Comparison of ENCODE assay signal across 26 cellular contexts in genomic region chr2:159912580-159912979, GRCh38. TPM values are rescaled to one million over a fixed set of nuclear protein-coding genes. Genes with fewer than 3 reads are reported as not detected.
DNase-seq lines count a peak whose midpoint lies in the region; ATAC-seq and TF ChIP-seq lines count a peak whose summit lies in the region.
"Had no signal": no experiment of that assay in that cellular context is flagged by ENCODE, and none has a peak within 500 bp of the region (broad histone marks: within the 10 kb centered on the region; RNA-seq: fewer than 3 reads in every experiment).

No MANE protein-coding gene starts in this region.

- H4K8ac ChIP-seq in neuronal stem cell (ENCODE audit: low read depth, low read length) = no peak overlapping the region

- no peak overlapping the region for H2AK5ac ChIP-seq in neuronal stem cell (ENCODE audit: low read depth, low read length)

- H3K36me3 ChIP-seq in neuronal stem cell (replicated peaks in 1 of 2; ENCODE audit: control insufficient read depth in 2 of 2, insufficient read depth in 2 of 2, low read length in 2 of 2) = no peaks in the 10 kb centered on the region
- H3K36me3 ChIP-seq: BLaER1, Peyer's patch, SJCRH30 had no signal

- H3K9ac ChIP-seq in neuronal stem cell (ENCODE audit: low read depth, low read length, poor library complexity) = no peak overlapping the region
- H3K9ac ChIP-seq: BLaER1, GM23248 had no signal

- H3K4me3 ChIP-seq in neuronal stem cell (ENCODE audit: low read length in 2 of 2) = no peak overlapping the region
- H3K4me3 ChIP-seq: BLaER1, GM23248, Peyer's patch, SJCRH30 had no signal

- H3K23ac ChIP-seq in neuronal stem cell (ENCODE audit: low read depth, low read length, poor library complexity) = no peak overlapping the region

- no peak overlapping the region for H4K91ac ChIP-seq in neuronal stem cell (ENCODE audit: low read depth, low read length, poor library complexity)

- H3K79me1 ChIP-seq in neuronal stem cell (ENCODE audit: low read depth, low read length) = no peaks in the 10 kb centered on the region

- POLR2A ChIA-PET in WTC11 (lab: Charles Lee) = no interaction called here

- H3K4me2 ChIP-seq in neuronal stem cell (ENCODE audit: insufficient read depth, low read length, poor library complexity, severe bottlenecking) = no peak overlapping the region
- H3K4me2 ChIP-seq: BLaER1 had no signal

- H2BK5ac ChIP-seq in neuronal stem cell (ENCODE audit: low read length) = no peak overlapping the region

- H3K18ac ChIP-seq in neuronal stem cell (ENCODE audit: low read length) = no peak overlapping the region

- H3K36me3 Mint-ChIP-seq in WTC11 = no peaks in the 10 kb centered on the region
- H3K36me3 Mint-ChIP-seq: T-cell had no signal

- H3K27me3 ChIP-seq in neuronal stem cell (ENCODE audit: control insufficient read depth in 3 of 3, insufficient read depth in 3 of 3, low read depth in 1 of 3, low read length in 3 of 3) = no peaks in the 10 kb centered on the region
- H3K27me3 ChIP-seq: BLaER1, Peyer's patch, SJCRH30 had no signal

- DNase-seq in renal cortical epithelial cell (ENCODE audit: low read depth) = peak; percentile 15
- no peak for DNase-seq in NCI-H2196 (lab: John Stamatoyannopoulos, UW; ENCODE audit: unreplicated experiment)
- no peak for DNase-seq in dedifferentiated amniotic fluid mesenchymal stem cell (ENCODE audit: extremely low spot score)
- no peak for DNase-seq in WTC11 (ENCODE audit: low spot score)
- DNase-seq in neuronal stem cell (ENCODE audit: low spot score) = no peak
- DNase-seq: Caco-2; CD4-positive, alpha-beta memory T cell; DMS 273 treated with DMSO at 0.1 percent for 48 hours; DMS79 treated with DMSO at 0.1 percent for 48 hours; GM23248; H9; NCI-H1105; NCI-H146; NCI-H2081; NCI-H2171; NCI-H524 treated with DMSO at 0.1 percent for 48 hours; NCI-H82; Peyer's patch; SJCRH30; T-cell had no signal

- CTCF ChIA-PET in WTC11 (lab: Charles Lee) = no interaction called here

- no peak overlapping the region for H3K27ac Mint-ChIP-seq in WTC11
- H3K27ac Mint-ChIP-seq: CD4-positive, alpha-beta memory T cell; H9; IgD-negative memory B cell; T-cell had no signal

- H2BK120ac ChIP-seq in neuronal stem cell (ENCODE audit: low read depth, low read length) = no peak overlapping the region

- H2BK12ac ChIP-seq in neuronal stem cell (ENCODE audit: low read length) = no peak overlapping the region

- no peak overlapping the region for H2AFZ ChIP-seq in neuronal stem cell (ENCODE audit: low read length)
- H2AFZ ChIP-seq: GM23248 had no signal

- H3K9me3 ChIP-seq in neuronal stem cell (replicated peaks in 1 of 2; ENCODE audit: control insufficient read depth in 2 of 2, insufficient read depth in 1 of 2, low read depth in 1 of 2, low read length in 2 of 2) = no peaks in the 10 kb centered on the region
- H3K9me3 ChIP-seq: BLaER1, Caco-2, Peyer's patch, SJCRH30 had no signal

- no peak overlapping the region for H3K4me3 Mint-ChIP-seq in WTC11
- H3K4me3 Mint-ChIP-seq: CD4-positive, alpha-beta memory T cell; H9; IgD-negative memory B cell; T-cell had no signal

- H3K9me3 Mint-ChIP-seq in WTC11 = no peaks in the 10 kb centered on the region
- H3K9me3 Mint-ChIP-seq: CD4-positive, alpha-beta memory T cell; H9; IgD-negative memory B cell; T-cell had no signal

- H3K4ac ChIP-seq in neuronal stem cell (ENCODE audit: low read length) = no peak overlapping the region

- TF ChIP-seq CTCF in WTC11 (IDR thresholded peaks at IDR 0.05) = no peak

- H3K27me3 Mint-ChIP-seq in WTC11 (ENCODE audit: low read depth) = peaks cover 7% of the 10 kb centered on the region

- no peaks in the 10 kb centered on the region for H3K4me1 Mint-ChIP-seq in WTC11
- H3K4me1 Mint-ChIP-seq: CD4-positive, alpha-beta memory T cell; H9; T-cell had no signal

- WGBS in neuronal stem cell (ENCODE audit: extremely low coverage in 2 of 2, insufficient read length in 2 of 2, insufficient replicate concordance in 1 of 2), 2 donors = no CpG with 5 or more reads among the region's 4 CpGs

- no peak overlapping the region for H3K27ac ChIP-seq in neuronal stem cell (replicated peaks; ENCODE audit: low read length)
- H3K27ac ChIP-seq: BLaER1, GM23248, Peyer's patch, SJCRH30 had no signal

- no peak overlapping the region for H3K14ac ChIP-seq in neuronal stem cell (ENCODE audit: low read length)

- H2BK15ac ChIP-seq in neuronal stem cell (ENCODE audit: low read length) = no peak overlapping the region

- H3K4me1 ChIP-seq in neuronal stem cell (ENCODE audit: control insufficient read depth in 2 of 2, insufficient read depth in 1 of 2, low read depth in 1 of 2, low read length in 2 of 2) = no peaks in the 10 kb centered on the region
- H3K4me1 ChIP-seq: BLaER1, Peyer's patch, SJCRH30 had no signal

- ATAC-seq in GM19043 (IDR thresholded peaks at IDR 0.05; ENCODE audit: low read depth, unreplicated experiment) (peak; percentile 49), HG02678 (IDR thresholded peaks at IDR 0.05; ENCODE audit: unreplicated experiment) (peak; percentile 75), HG03432 (IDR thresholded peaks at IDR 0.05; ENCODE audit: unreplicated experiment) (peak; percentile 51), WTC11 (no peak)
- ATAC-seq: T-cell had no signal

TF ChIP-seq in WTC11, 78 proteins besides CTCF, POLR2A, EP300 and RAD21 (continues in another document):
- TF ChIP-seq, protein P1, sequence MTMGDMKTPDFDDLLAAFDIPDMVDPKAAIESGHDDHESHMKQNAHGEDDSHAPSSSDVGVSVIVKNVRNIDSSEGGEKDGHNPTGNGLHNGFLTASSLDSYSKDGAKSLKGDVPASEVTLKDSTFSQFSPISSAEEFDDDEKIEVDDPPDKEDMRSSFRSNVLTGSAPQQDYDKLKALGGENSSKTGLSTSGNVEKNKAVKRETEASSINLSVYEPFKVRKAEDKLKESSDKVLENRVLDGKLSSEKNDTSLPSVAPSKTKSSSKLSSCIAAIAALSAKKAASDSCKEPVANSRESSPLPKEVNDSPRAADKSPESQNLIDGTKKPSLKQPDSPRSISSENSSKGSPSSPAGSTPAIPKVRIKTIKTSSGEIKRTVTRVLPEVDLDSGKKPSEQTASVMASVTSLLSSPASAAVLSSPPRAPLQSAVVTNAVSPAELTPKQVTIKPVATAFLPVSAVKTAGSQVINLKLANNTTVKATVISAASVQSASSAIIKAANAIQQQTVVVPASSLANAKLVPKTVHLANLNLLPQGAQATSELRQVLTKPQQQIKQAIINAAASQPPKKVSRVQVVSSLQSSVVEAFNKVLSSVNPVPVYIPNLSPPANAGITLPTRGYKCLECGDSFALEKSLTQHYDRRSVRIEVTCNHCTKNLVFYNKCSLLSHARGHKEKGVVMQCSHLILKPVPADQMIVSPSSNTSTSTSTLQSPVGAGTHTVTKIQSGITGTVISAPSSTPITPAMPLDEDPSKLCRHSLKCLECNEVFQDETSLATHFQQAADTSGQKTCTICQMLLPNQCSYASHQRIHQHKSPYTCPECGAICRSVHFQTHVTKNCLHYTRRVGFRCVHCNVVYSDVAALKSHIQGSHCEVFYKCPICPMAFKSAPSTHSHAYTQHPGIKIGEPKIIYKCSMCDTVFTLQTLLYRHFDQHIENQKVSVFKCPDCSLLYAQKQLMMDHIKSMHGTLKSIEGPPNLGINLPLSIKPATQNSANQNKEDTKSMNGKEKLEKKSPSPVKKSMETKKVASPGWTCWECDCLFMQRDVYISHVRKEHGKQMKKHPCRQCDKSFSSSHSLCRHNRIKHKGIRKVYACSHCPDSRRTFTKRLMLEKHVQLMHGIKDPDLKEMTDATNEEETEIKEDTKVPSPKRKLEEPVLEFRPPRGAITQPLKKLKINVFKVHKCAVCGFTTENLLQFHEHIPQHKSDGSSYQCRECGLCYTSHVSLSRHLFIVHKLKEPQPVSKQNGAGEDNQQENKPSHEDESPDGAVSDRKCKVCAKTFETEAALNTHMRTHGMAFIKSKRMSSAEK (CRISPR knock-in tag; IDR thresholded peaks at IDR 0.05; ENCODE audit: borderline replicate concordance) = no peak
- TF ChIP-seq, protein P2, sequence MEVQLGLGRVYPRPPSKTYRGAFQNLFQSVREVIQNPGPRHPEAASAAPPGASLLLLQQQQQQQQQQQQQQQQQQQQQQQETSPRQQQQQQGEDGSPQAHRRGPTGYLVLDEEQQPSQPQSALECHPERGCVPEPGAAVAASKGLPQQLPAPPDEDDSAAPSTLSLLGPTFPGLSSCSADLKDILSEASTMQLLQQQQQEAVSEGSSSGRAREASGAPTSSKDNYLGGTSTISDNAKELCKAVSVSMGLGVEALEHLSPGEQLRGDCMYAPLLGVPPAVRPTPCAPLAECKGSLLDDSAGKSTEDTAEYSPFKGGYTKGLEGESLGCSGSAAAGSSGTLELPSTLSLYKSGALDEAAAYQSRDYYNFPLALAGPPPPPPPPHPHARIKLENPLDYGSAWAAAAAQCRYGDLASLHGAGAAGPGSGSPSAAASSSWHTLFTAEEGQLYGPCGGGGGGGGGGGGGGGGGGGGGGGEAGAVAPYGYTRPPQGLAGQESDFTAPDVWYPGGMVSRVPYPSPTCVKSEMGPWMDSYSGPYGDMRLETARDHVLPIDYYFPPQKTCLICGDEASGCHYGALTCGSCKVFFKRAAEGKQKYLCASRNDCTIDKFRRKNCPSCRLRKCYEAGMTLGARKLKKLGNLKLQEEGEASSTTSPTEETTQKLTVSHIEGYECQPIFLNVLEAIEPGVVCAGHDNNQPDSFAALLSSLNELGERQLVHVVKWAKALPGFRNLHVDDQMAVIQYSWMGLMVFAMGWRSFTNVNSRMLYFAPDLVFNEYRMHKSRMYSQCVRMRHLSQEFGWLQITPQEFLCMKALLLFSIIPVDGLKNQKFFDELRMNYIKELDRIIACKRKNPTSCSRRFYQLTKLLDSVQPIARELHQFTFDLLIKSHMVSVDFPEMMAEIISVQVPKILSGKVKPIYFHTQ (CRISPR knock-in tag; IDR thresholded peaks at IDR 0.05) = no peak
- TF ChIP-seq E2F1 (CRISPR knock-in tag; IDR thresholded peaks at IDR 0.05) = no peak

RNA-seq across cellular contexts. Expression of gene LY75, which starts 8.0 kb away (rescaled TPM):
- total RNA-seq in renal cortical epithelial cell = 3.8 and 8.3 TPM in 2 replicates
- 1.9 to 3.3 TPM (median 2.6 TPM) in 3 replicates for total RNA-seq in WTC11 (2021)
- polyA plus RNA-seq in neuronal stem cell (2013, experiment 1 of 2) = 0.06 TPM
- polyA plus RNA-seq in neuronal stem cell (2013, experiment 2 of 2) = 0.10 TPM
- total RNA-seq: OCI-LY7, SJCRH30 had no signal
